15 cellular contexts compared by ENCODE assay signal in genomic region chr10:71638087-71638576, GRCh38.
DNase-seq lines count a peak whose midpoint lies in the region; ATAC-seq, FAIRE-seq and TF ChIP-seq lines count a peak whose summit lies in the region.
"Had no signal": no experiment of that assay in that cellular context is flagged by ENCODE, and none has a peak within 500 bp of the region (broad histone marks: within the 10 kb centered on the region; RNA-seq: fewer than 3 reads in every experiment).

No MANE protein-coding gene starts in this region.

- POLR2A ChIA-PET in H1 (lab: Charles Lee; ENCODE audit: partially characterized antibody) = no interaction called here
- POLR2A ChIA-PET in naive thymus-derived CD4-positive, alpha-beta T cell (lab: Charles Lee) = no interaction called here

- no peaks in the 10 kb centered on the region; the same call in 1 of the 2 replicates for H3K23me2 ChIP-seq in H1 (ENCODE audit: low read depth, low read length)

- H2BK20ac ChIP-seq in H1 (ENCODE audit: low read length) = peak overlapping the region; percentile 98

- TF ChIP-seq EP300 in H1 (IDR thresholded peaks at IDR 0.05; ENCODE audit: borderline replicate concordance in 1 of 2, low read depth in 2 of 2, low read length in 2 of 2) = no peak

- H2AK5ac ChIP-seq in H1 (ENCODE audit: low read depth, low read length) = no peak overlapping the region

- TF ChIP-seq CTCF in H1 (IDR thresholded peaks at IDR 0.05; ENCODE audit: control extremely low read depth in 1 of 3, insufficient read depth in 1 of 3, low read depth in 1 of 3, low read length in 3 of 3) (no peak), GM10266 (IDR thresholded peaks at IDR 0.05; ENCODE audit: control insufficient read depth, insufficient read depth, low read depth, missing control alignments) (no peak)

- no peaks in the 10 kb centered on the region for H4K20me1 ChIP-seq in H1 (replicated peaks in 1 of 2; ENCODE audit: control insufficient read depth in 1 of 2, insufficient read depth in 2 of 2, low read length in 2 of 2)

- H3K79me2 ChIP-seq in H1 (ENCODE audit: control insufficient read depth in 1 of 2, insufficient read depth in 2 of 2, low read length in 2 of 2) = no peaks in the 10 kb centered on the region

- peak overlapping the region; percentile 41 for H4K91ac ChIP-seq in H1 (replicated peaks; ENCODE audit: insufficient read length, low read length)

- H3K27me3 ChIP-seq in H1 (replicated peaks in 1 of 4; ENCODE audit: control insufficient read depth in 3 of 4, extremely low read depth in 1 of 4, insufficient read depth in 3 of 4, low read length in 3 of 4) = peaks cover 0 to 21% (median 12%) of the 10 kb centered on the region in 4 experiments; a peak in 5 of 7 replicates
- H3K27me3 ChIP-seq in naive thymus-derived CD4-positive, alpha-beta T cell (ENCODE audit: control insufficient read depth in 2 of 2, insufficient read depth in 2 of 2, low read length in 2 of 2) = no peaks in the 10 kb centered on the region

- no peak overlapping the region for H3K27ac ChIP-seq in H1 (ENCODE audit: low read depth, low read length)
- H3K27ac ChIP-seq in naive thymus-derived CD4-positive, alpha-beta T cell (ENCODE audit: low read depth, low read length) = no peak overlapping the region
- H3K27ac ChIP-seq: parathyroid adenoma had no signal

- no peak overlapping the region for H2AFZ ChIP-seq in H1 (ENCODE audit: low read length)
- H2AFZ ChIP-seq: parathyroid adenoma had no signal

- peaks cover 0 to 2% (median 0%) of the 10 kb centered on the region in 5 donors for H3K27me3 Mint-ChIP-seq in naive thymus-derived CD4-positive, alpha-beta T cell
- H3K27me3 Mint-ChIP-seq in immature natural killer cell (ENCODE audit: low read depth in 3 of 3) = peaks cover 0 to 5% (median 0%) of the 10 kb centered on the region in 3 donors

- H2BK120ac ChIP-seq in H1 (replicated peaks; ENCODE audit: low read depth, low read length) = no peak overlapping the region

- TF ChIP-seq RAD21 in H1 (IDR thresholded peaks at IDR 0.05 in 1 of 2, conservative IDR thresholded peaks at IDR 0.05 in 1 of 2; ENCODE audit: low read depth in 2 of 2, low read length in 2 of 2) = no peak

- no peak for TF ChIP-seq POLR2A in H1 (IDR thresholded peaks at IDR 0.05; ENCODE audit: control extremely low read depth in 1 of 2, low read depth in 2 of 2, low read length in 2 of 2)

- WGBS in H1 (ENCODE audit: extremely low coverage in 1 of 2, insufficient coverage in 1 of 2, insufficient read length in 1 of 2, insufficient replicate concordance in 2 of 2, low coverage in 1 of 2, low lambda C conversion rate in 2 of 2, missing lambda C conversion rate in 1 of 2), 2 experiments = 64% methylated on average over 6 of the region's 8 CpGs; no CpG with 5 or more reads in 1 of the 2 experiments

- intact Hi-C loops in naive thymus-derived CD4-positive, alpha-beta T cell (cut with micrococcal nuclease) = no loop called here

- H3K9ac ChIP-seq in H1 (replicated peaks in 1 of 4; ENCODE audit: extremely low read depth in 1 of 4, low read depth in 3 of 4, low read length in 3 of 4) = no peak overlapping the region
- H3K9ac ChIP-seq: parathyroid adenoma had no signal

- H3K4me2 ChIP-seq in H1 (ENCODE audit: insufficient read depth in 1 of 2, low read depth in 2 of 2, low read length in 2 of 2) = no peak overlapping the region

- peak overlapping the region; percentile 66 for H3K18ac ChIP-seq in H1 (ENCODE audit: extremely low read depth, low read length)

- H2BK5ac ChIP-seq in H1 (ENCODE audit: low read depth, low read length) = no peak overlapping the region

- no peaks in the 10 kb centered on the region for H3K9me3 Mint-ChIP-seq in naive thymus-derived CD4-positive, alpha-beta T cell
- H3K9me3 Mint-ChIP-seq in immature natural killer cell = no peaks in the 10 kb centered on the region
- H3K9me3 Mint-ChIP-seq: central memory CD8-positive, alpha-beta T cell; T-cell had no signal

- no peaks in the 10 kb centered on the region for H3K36me3 ChIP-seq in H1 (ENCODE audit: control insufficient read depth in 2 of 4, insufficient read depth in 4 of 4, low read length in 3 of 4)
- no peaks in the 10 kb centered on the region for H3K36me3 ChIP-seq in naive thymus-derived CD4-positive, alpha-beta T cell (ENCODE audit: control insufficient read depth in 2 of 3, insufficient read depth in 3 of 3, low read length in 3 of 3)

- FAIRE-seq in H1 (lab: Jason Lieb, UNC) = no peak

- peaks cover 5 to 45% (median 34%) of the 10 kb centered on the region in 4 experiments for H3K4me1 ChIP-seq in H1 (replicated peaks in 1 of 4; ENCODE audit: control insufficient read depth in 3 of 4, insufficient read depth in 4 of 4, low read length in 3 of 4)
- no peaks in the 10 kb centered on the region for H3K4me1 ChIP-seq in naive thymus-derived CD4-positive, alpha-beta T cell (ENCODE audit: control insufficient read depth in 2 of 2, insufficient read depth in 2 of 2, low read length in 2 of 2)

- peak overlapping the region in 1 of 10 donors; percentile 10 for H3K4me3 Mint-ChIP-seq in naive thymus-derived CD4-positive, alpha-beta T cell
- H3K4me3 Mint-ChIP-seq in immature natural killer cell = no peak overlapping the region
- H3K4me3 Mint-ChIP-seq: central memory CD8-positive, alpha-beta T cell; T-cell had no signal

- no peak overlapping the region for H3K23ac ChIP-seq in H1 (ENCODE audit: insufficient read length)

- DNase-seq in CMK (ENCODE audit: low read depth) (peak; percentile 83), NOMO-1 (lab: John Stamatoyannopoulos, UW; ENCODE audit: unreplicated experiment in 2 of 2) (peak; percentile 38 to 76), H1 (ENCODE audit: low read depth in 1 of 2, low spot score in 2 of 2) (no peak), occipital lobe (lab: John Stamatoyannopoulos, UW) (no peak), GM10266 (ENCODE audit: extremely low spot score) (no peak), NCI-H510A (lab: John Stamatoyannopoulos, UW) (no peak), immature natural killer cell (no peak)
- no peak for DNase-seq in naive thymus-derived CD4-positive, alpha-beta T cell
- DNase-seq: activated T-cell treated with anti-CD3 and anti-CD28 coated beads, Interleukin-2, amount 50 U/mL, for 1 hour; COR-L47; HCEC 1CT; NCI-H2081 treated with DMSO at 0.1 percent for 48 hours had no signal

- no peak overlapping the region for H3K4me3 ChIP-seq in H1 (ENCODE audit: extremely low read depth in 1 of 4, insufficient read depth in 2 of 4, low read depth in 3 of 4, low read length in 4 of 4)
- H3K4me3 ChIP-seq in naive thymus-derived CD4-positive, alpha-beta T cell (ENCODE audit: low read length) = no peak overlapping the region

- H2BK12ac ChIP-seq in H1 (ENCODE audit: low read depth, low read length) = no peak overlapping the region

- no peak overlapping the region for H3K56ac ChIP-seq in H1 (replicated peaks; ENCODE audit: insufficient read length, low read depth, low read length)

- H3K36me3 Mint-ChIP-seq in naive thymus-derived CD4-positive, alpha-beta T cell = no peaks in the 10 kb centered on the region
- H3K36me3 Mint-ChIP-seq in immature natural killer cell = no peaks in the 10 kb centered on the region
- H3K36me3 Mint-ChIP-seq: T-cell had no signal

- ATAC-seq in naive thymus-derived CD4-positive, alpha-beta T cell = peak; percentile 88

- no peaks in the 10 kb centered on the region for H3K79me1 ChIP-seq in H1 (ENCODE audit: low read depth, low read length)

- CTCF ChIA-PET in H1 (lab: Charles Lee; ENCODE audit: partially characterized antibody) = interaction anchor here (1.1 to 10.0 kb wide), 9 partner anchors 10 to 152 kb away, joined by 3 to 62 read pairs (median 30); no protein-coding TSS in a partner anchor
- CTCF ChIA-PET in naive thymus-derived CD4-positive, alpha-beta T cell (lab: Charles Lee) = no interaction called here

- H3K14ac ChIP-seq in H1 (ENCODE audit: insufficient read length) = no peak overlapping the region

- peak overlapping the region; percentile 64 for H3K4ac ChIP-seq in H1 (replicated peaks; ENCODE audit: insufficient read length, low read depth, low read length)

- no peak overlapping the region for H3K27ac Mint-ChIP-seq in naive thymus-derived CD4-positive, alpha-beta T cell
- peak overlapping the region in 1 of 6 donors; percentile 16 for H3K27ac Mint-ChIP-seq in immature natural killer cell
- H3K27ac Mint-ChIP-seq: T-cell had no signal

- no peak overlapping the region for H2BK15ac ChIP-seq in H1 (ENCODE audit: low read length)

- H4K8ac ChIP-seq in H1 (ENCODE audit: extremely low read depth, insufficient read depth, low read length) = no peak overlapping the region

- H4K5ac ChIP-seq in H1 (ENCODE audit: insufficient read length, low read depth, low read length) = no peak overlapping the region

- H3K4me1 Mint-ChIP-seq in naive thymus-derived CD4-positive, alpha-beta T cell = peaks cover 0 to 7% (median 5%) of the 10 kb centered on the region in 7 donors
- peaks cover 0 to 3% of the 10 kb centered on the region in 2 donors for H3K4me1 Mint-ChIP-seq in immature natural killer cell

- no peaks in the 10 kb centered on the region for H3K9me3 ChIP-seq in H1 (ENCODE audit: insufficient read depth in 2 of 2, low read depth in 1 of 2, low read length in 1 of 2)
- no peaks in the 10 kb centered on the region for H3K9me3 ChIP-seq in naive thymus-derived CD4-positive, alpha-beta T cell (ENCODE audit: control insufficient read depth in 2 of 3, low read length in 3 of 3)

TF ChIP-seq in H1, 55 proteins besides CTCF, POLR2A, EP300 and RAD21:
- TF ChIP-seq CEBPB (IDR thresholded peaks at IDR 0.05; ENCODE audit: low read depth, low read length) = peak; percentile 72
- TF ChIP-seq KDM1A (IDR thresholded peaks at IDR 0.05; ENCODE audit: borderline replicate concordance, low read length) = peak; percentile 77; the same call in 1 of the 2 replicates
- TF ChIP-seq RNF2 (IDR thresholded peaks at IDR 0.05; ENCODE audit: borderline replicate concordance, low read depth, low read length, missing control alignments, poor library complexity, severe bottlenecking) = no peak
TF ChIP-seq in H1: peak in this region for 2.

Comparison
In these comparisons a context has a peak if more than half of its experiments do, and no peak if none do; other contexts are left out.
1. DNase-seq: peak in CMK (single experiment) and NOMO-1 (2 of 2); none in H1 (0 of 2), naive thymus-derived CD4-positive, alpha-beta T cell (0 of 9), occipital lobe (single experiment), GM10266 (single experiment), NCI-H510A (single experiment) and immature natural killer cell (0 of 3).